In genomic region chr10:122374859-122375721, GRCh38 we compare ENCODE assay signal across 8 cellular contexts. TPM values are rescaled to one million over a fixed set of nuclear protein-coding genes. Genes with fewer than 3 reads are reported as not detected.
A peak's percentile ranks its signal among the peaks of the same experiment; 100 is the strongest.
DNase-seq lines count a peak whose midpoint lies in the region; ATAC-seq and TF ChIP-seq lines count a peak whose summit lies in the region.

No MANE protein-coding gene starts in this region.

- H3K36me3 Mint-ChIP-seq in mesothelial cell of epicardium, result peaks cover 7% of the 10 kb centered on the region

- H3K36me3 ChIP-seq in endocrine pancreas (ENCODE audit: control insufficient read depth, insufficient read depth, low read length), result no peaks in the 10 kb centered on the region

- H3K4me3 Mint-ChIP-seq in mesothelial cell of epicardium, result peak overlapping the region; percentile 92

- ATAC-seq in HG02870 (IDR thresholded peaks at IDR 0.05; ENCODE audit: unreplicated experiment), result peak; percentile 55

- DNase-seq in NCI-H748 (lab: John Stamatoyannopoulos, UW; ENCODE audit: unreplicated experiment) (peak; percentile 84), NCI-H748 treated with DMSO at 0.1 percent for 48 hours (lab: John Stamatoyannopoulos, UW) (no peak), NCI-H2227 treated with DMSO at 0.1 percent for 48 hours (lab: John Stamatoyannopoulos, UW) (peak; percentile 14), mesothelial cell of epicardium (ENCODE audit: low spot score in 2 of 2, unreplicated experiment in 2 of 2) (peak; percentile 48 to 78)
- DNase-seq in activated CD8-positive, alpha-beta memory T cell treated with anti-CD3 and anti-CD28 coated beads, Interleukin-2, amount 50 U/mL, for 24 hours (ENCODE audit: extremely low read depth), result peak; percentile 32
- DNase-seq in stimulated activated CD8-positive, alpha-beta memory T cell treated with anti-CD3 and anti-CD28 coated beads, Interleukin-15, amount 100 ng/mL, for 24 hours (ENCODE audit: low read depth), result peak; percentile 41

- H3K9me3 ChIP-seq in endocrine pancreas (ENCODE audit: control insufficient read depth, low read length), result no peaks in the 10 kb centered on the region

- TF ChIP-seq CTCF in mesothelial cell of epicardium (IDR thresholded peaks at IDR 0.05; ENCODE audit: unreplicated experiment), result no peak

- H3K27ac Mint-ChIP-seq in mesothelial cell of epicardium, result peak overlapping the region; percentile 97

- H3K4me3 ChIP-seq in endocrine pancreas (ENCODE audit: control insufficient read depth, insufficient read depth, low read length), result peak overlapping the region; percentile 91

- H3K4me1 ChIP-seq in endocrine pancreas (ENCODE audit: control insufficient read depth, insufficient read depth, low read length), result peaks cover 7% of the 10 kb centered on the region

- peak overlapping the region; percentile 97 for H3K9ac ChIP-seq in endocrine pancreas (ENCODE audit: control insufficient read depth, insufficient read depth, low read length)

- H3K9me3 Mint-ChIP-seq in mesothelial cell of epicardium, result no peaks in the 10 kb centered on the region

- H3K27me3 ChIP-seq in endocrine pancreas (ENCODE audit: control insufficient read depth, insufficient read depth, low read length), result no peaks in the 10 kb centered on the region

- H3K27me3 Mint-ChIP-seq in mesothelial cell of epicardium (ENCODE audit: low read depth), result no peaks in the 10 kb centered on the region

- H3K4me1 Mint-ChIP-seq in mesothelial cell of epicardium, result peaks cover 26% of the 10 kb centered on the region

RNA-seq across cellular contexts. Expression of gene PLEKHA1, which starts 0.6 kb away (rescaled TPM):
- total RNA-seq in mesothelial cell of epicardium, result 33.1 to 35.6 TPM (median 35.3 TPM) in 3 replicates
